In genomic region chr16:72125635-72126428, GRCh38 we compare ENCODE assay signal across 1 cellular context.
TF ChIP-seq lines count a peak whose summit lies in the region.

No MANE protein-coding gene starts in this region.

TF ChIP-seq in GM12878, 131 proteins besides CTCF, POLR2A, EP300 and RAD21:
- no peak for TF ChIP-seq MXI1 (IDR thresholded peaks at IDR 0.05; ENCODE audit: low read depth, low read length)
- no peak for TF ChIP-seq CHD4 (IDR thresholded peaks at IDR 0.05)
- no peak for TF ChIP-seq NFXL1 (IDR thresholded peaks at IDR 0.05; ENCODE audit: borderline replicate concordance)
- TF ChIP-seq FOXM1 (IDR thresholded peaks at IDR 0.05; ENCODE audit: low read depth, low read length), result no peak
- no peak for TF ChIP-seq YBX1 (IDR thresholded peaks at IDR 0.05)
- TF ChIP-seq BMI1 (IDR thresholded peaks at IDR 0.05; ENCODE audit: borderline replicate concordance), result no peak
- peak; percentile 57 for TF ChIP-seq SPI1 (IDR thresholded peaks at IDR 0.05; ENCODE audit: borderline replicate concordance, insufficient read depth, low read depth, low read length)
- no peak for TF ChIP-seq ZNF622 (IDR thresholded peaks at IDR 0.05)
